In genomic region chr14:71363961-71364360, GRCh38 we compare ENCODE assay signal across 14 cellular contexts. TPM values are rescaled to one million over a fixed set of nuclear protein-coding genes. Genes with fewer than 3 reads are reported as not detected.
DNase-seq lines count a peak whose midpoint lies in the region; ATAC-seq, FAIRE-seq and TF ChIP-seq lines count a peak whose summit lies in the region.
"Had no signal": no experiment of that assay in that cellular context is flagged by ENCODE, and none has a peak within 500 bp of the region (broad histone marks: within the 10 kb centered on the region; RNA-seq: fewer than 3 reads in every experiment).

No MANE protein-coding gene starts in this region.

- no peak for TF ChIP-seq CTCF in hepatocyte (IDR thresholded peaks at IDR 0.05; ENCODE audit: poor library complexity)

- WGBS in hepatocyte (ENCODE audit: low lambda C conversion rate, missing lambda C conversion rate) = 55% methylated on average over 3 of the region's 3 CpGs

- DNase-seq in GM03348 (ENCODE audit: low spot score) = peak; percentile 41
- DNase-seq in astrocyte of the hippocampus (ENCODE audit: low read depth, low spot score) = peak; percentile 56
- peak; percentile 14 for DNase-seq in hepatocyte (ENCODE audit: low spot score)
- DNase-seq in stromal cell of bone marrow (ENCODE audit: low read depth) = peak; percentile 60
- no peak for DNase-seq in NCI-H345 (lab: John Stamatoyannopoulos, UW)
- DNase-seq in GM12892 (ENCODE audit: insufficient read length) = no peak
- no peak for DNase-seq in stimulated activated effector memory CD8-positive, alpha-beta T cell treated with anti-CD3 and anti-CD28 coated beads, Interleukin-12 subunit alpha, Interleukin-12 subunit beta, amount 100 ng/mL, for 72 hours (ENCODE audit: low spot score in 2 of 2)
- DNase-seq in NCI-H146 treated with DMSO at 0.1 percent for 48 hours (lab: John Stamatoyannopoulos, UW; ENCODE audit: unreplicated experiment) = no peak
- DNase-seq: activated T-cell treated with anti-CD3 and anti-CD28 coated beads, Interleukin-2, amount 50 U/mL, for 24 hours; cortex of kidney; H7; NCI-H1092 had no signal

- H3K79me2 ChIP-seq in hepatocyte = peaks cover 78% of the 10 kb centered on the region

- H3K4me3 ChIP-seq in hepatocyte = no peak overlapping the region

- no peak for TF ChIP-seq POLR2A in GM12892 (IDR thresholded peaks at IDR 0.05; ENCODE audit: low read depth, low read length)

- peaks cover 2% of the 10 kb centered on the region for H3K36me3 Mint-ChIP-seq in stimulated activated effector memory CD8-positive, alpha-beta T cell treated with anti-CD3 and anti-CD28 coated beads, Interleukin-12 subunit alpha, Interleukin-12 subunit beta, amount 100 ng/mL, for 72 hours

- no peak for ATAC-seq in stimulated activated effector memory CD8-positive, alpha-beta T cell treated with anti-CD3 and anti-CD28 coated beads, Interleukin-12 subunit alpha, Interleukin-12 subunit beta, amount 100 ng/mL, for 72 hours

- H3K4me2 ChIP-seq in hepatocyte = peak overlapping the region; percentile 6

- H3K27ac ChIP-seq in hepatocyte = peak overlapping the region; percentile 55
- H3K27ac ChIP-seq: parathyroid adenoma had no signal

- peaks cover 31% of the 10 kb centered on the region for H3K4me1 ChIP-seq in hepatocyte (ENCODE audit: insufficient read depth)

- no peak for FAIRE-seq in GM12892 (lab: Jason Lieb, UNC)
- FAIRE-seq: G401.6 had no signal

- H3K9me3 Mint-ChIP-seq in stimulated activated effector memory CD8-positive, alpha-beta T cell treated with anti-CD3 and anti-CD28 coated beads, Interleukin-12 subunit alpha, Interleukin-12 subunit beta, amount 100 ng/mL, for 72 hours = peaks cover 8% of the 10 kb centered on the region

- H3K4me1 Mint-ChIP-seq in stimulated activated effector memory CD8-positive, alpha-beta T cell treated with anti-CD3 and anti-CD28 coated beads, Interleukin-12 subunit alpha, Interleukin-12 subunit beta, amount 100 ng/mL, for 72 hours = peaks cover 51% of the 10 kb centered on the region

- H3K27me3 ChIP-seq in hepatocyte = no peaks in the 10 kb centered on the region

- no peaks in the 10 kb centered on the region for H4K20me1 ChIP-seq in hepatocyte (ENCODE audit: insufficient read depth, poor library complexity, severe bottlenecking)

- no peak overlapping the region for H3K27ac Mint-ChIP-seq in stimulated activated effector memory CD8-positive, alpha-beta T cell treated with anti-CD3 and anti-CD28 coated beads, Interleukin-12 subunit alpha, Interleukin-12 subunit beta, amount 100 ng/mL, for 72 hours

- no peak overlapping the region for H2AFZ ChIP-seq in hepatocyte
- H2AFZ ChIP-seq: parathyroid adenoma had no signal

- H3K9me3 ChIP-seq in hepatocyte (ENCODE audit: low read depth) = no peaks in the 10 kb centered on the region

- H3K9me2 ChIP-seq in hepatocyte (replicated peaks; ENCODE audit: insufficient read depth) = no peaks in the 10 kb centered on the region

- H3K36me3 ChIP-seq in hepatocyte (replicated peaks; ENCODE audit: insufficient read depth, low read depth) = no peaks in the 10 kb centered on the region

- H3K4me3 Mint-ChIP-seq in stimulated activated effector memory CD8-positive, alpha-beta T cell treated with anti-CD3 and anti-CD28 coated beads, Interleukin-12 subunit alpha, Interleukin-12 subunit beta, amount 100 ng/mL, for 72 hours = no peak overlapping the region
- H3K4me3 Mint-ChIP-seq: activated T-cell treated with anti-CD3 and anti-CD28 coated beads, Interleukin-2, amount 50 U/mL, for 24 hours had no signal

RNA-seq across cellular contexts. Expression of gene SIPA1L1, which starts 43.7 kb away (rescaled TPM):
- total RNA-seq in hepatocyte = 36.0 and 41.4 TPM in 2 replicates
- 41.4 and 42.5 TPM in 2 replicates for polyA plus RNA-seq in hepatocyte
- 33.5 TPM for polyA plus RNA-seq in GM12892 (2012; ENCODE audit: missing spikeins)

Comparison
In these comparisons a context has a peak if more than half of its experiments do, and no peak if none do; other contexts are left out.
1. DNase-seq: peak in GM03348 (single experiment), astrocyte of the hippocampus (single experiment), hepatocyte (single experiment) and stromal cell of bone marrow (single experiment); none in NCI-H345 (single experiment), GM12892 (single experiment), stimulated activated effector memory CD8-positive, alpha-beta T cell treated with anti-CD3 and anti-CD28 coated beads, Interleukin-12 subunit alpha, Interleukin-12 subunit beta, amount 100 ng/mL, for 72 hours (0 of 2) and NCI-H146 treated with DMSO at 0.1 percent for 48 hours (single experiment).